In genomic region chr7:99824091-99824490, GRCh38 we compare ENCODE assay signal across 22 cellular contexts. TPM values are rescaled to one million over a fixed set of nuclear protein-coding genes. Genes with fewer than 3 reads are reported as not detected.
"Had no signal": no experiment of that assay in that cellular context is flagged by ENCODE, and none has a peak within 500 bp of the region (broad histone marks: within the 10 kb centered on the region; RNA-seq: fewer than 3 reads in every experiment).

No MANE protein-coding gene starts in this region.

- H3K27me3 ChIP-seq: colonic mucosa, esophagus squamous epithelium, ovary, right atrium auricular region had no signal

- H3K36me3 ChIP-seq: colonic mucosa, esophagus squamous epithelium, left ventricle myocardium inferior, neutrophil, ovary, right atrium auricular region had no signal

- H3K4me3 Mint-ChIP-seq: naive thymus-derived CD8-positive, alpha-beta T cell; type B pancreatic cell had no signal

- H3K4me1 Mint-ChIP-seq: naive thymus-derived CD8-positive, alpha-beta T cell had no signal

- H3K4me3 ChIP-seq: colonic mucosa, esophagus squamous epithelium, left ventricle myocardium inferior, ovary, right atrium auricular region, smooth muscle cell had no signal

- H3K27ac Mint-ChIP-seq: naive thymus-derived CD8-positive, alpha-beta T cell; type B pancreatic cell had no signal

- H3K9me3 ChIP-seq: colonic mucosa, esophagus squamous epithelium, left ventricle myocardium inferior, neutrophil, ovary, right atrium auricular region had no signal

- H3K4me1 ChIP-seq: colonic mucosa, foreskin keratinocyte, left ventricle myocardium inferior, right atrium auricular region had no signal

- H3K27ac ChIP-seq: colonic mucosa, esophagus squamous epithelium, foreskin keratinocyte, left ventricle myocardium inferior, neutrophil, ovary, right atrium auricular region had no signal

- H3K9me3 Mint-ChIP-seq: naive thymus-derived CD8-positive, alpha-beta T cell; type B pancreatic cell had no signal

- H3K27me3 Mint-ChIP-seq: type B pancreatic cell had no signal

- DNase-seq: caudate nucleus; colonic mucosa; effector CD8-positive, alpha-beta T cell; esophagus squamous epithelium; head of caudate nucleus; hippocampal formation; left ventricle myocardium inferior; mesendoderm; naive thymus-derived CD8-positive, alpha-beta T cell; ovary; stimulated activated CD4-positive, alpha-beta T cell treated with anti-CD3 and anti-CD28 coated beads, Interleukin-2, amount 100 ng/mL, for 48 hours; stimulated activated naive CD4-positive, alpha-beta T cell treated with Interleukin-2 at 50 U/mL for 16 hours had no signal

- H3K36me3 Mint-ChIP-seq: naive thymus-derived CD8-positive, alpha-beta T cell; type B pancreatic cell had no signal

- ATAC-seq: foreskin keratinocyte; naive thymus-derived CD8-positive, alpha-beta T cell had no signal

- H3K4me2 ChIP-seq: smooth muscle cell had no signal

RNA-seq across cellular contexts. Expression of gene CYP3A43, which starts 3.7 kb away (rescaled TPM):
- total RNA-seq: cerebellum, colonic mucosa, dermis microvascular lymphatic vessel endothelial cell, esophagus squamous epithelium, foreskin keratinocyte, left ventricle myocardium inferior, lung microvascular endothelial cell, smooth muscle cell had no signal
- polyA plus RNA-seq: foreskin keratinocyte; naive thymus-derived CD8-positive, alpha-beta T cell; ovary; smooth muscle cell had no signal

RNA-seq across cellular contexts. Expression of gene CYP3A4, which starts 40.1 kb away (rescaled TPM):
- total RNA-seq: cerebellum; dermis microvascular lymphatic vessel endothelial cell; esophagus squamous epithelium; foreskin keratinocyte; left ventricle myocardium inferior; lung microvascular endothelial cell; naive thymus-derived CD8-positive, alpha-beta T cell; posterior vena cava; smooth muscle cell had no signal
- polyA plus RNA-seq: foreskin keratinocyte, neural cell, smooth muscle cell had no signal

RNA-seq across cellular contexts. Expression of gene OR2AE1, which starts 52.7 kb away (rescaled TPM):
- total RNA-seq: colonic mucosa, dermis microvascular lymphatic vessel endothelial cell, foreskin keratinocyte, left ventricle myocardium inferior, lung microvascular endothelial cell, smooth muscle cell had no signal
- polyA plus RNA-seq: foreskin keratinocyte; naive thymus-derived CD8-positive, alpha-beta T cell; neural cell; ovary; smooth muscle cell had no signal
